25 cellular contexts compared by ENCODE assay signal in genomic region chr2:109244750-109245382, GRCh38.
DNase-seq lines count a peak whose midpoint lies in the region; ATAC-seq and TF ChIP-seq lines count a peak whose summit lies in the region.
"Had no signal": no experiment of that assay in that cellular context is flagged by ENCODE, and none has a peak within 500 bp of the region (broad histone marks: within the 10 kb centered on the region; RNA-seq: fewer than 3 reads in every experiment).

No MANE protein-coding gene starts in this region.

- CTCF ChIA-PET in activated CD4-positive, alpha-beta T cell treated with anti-CD3 and anti-CD28 coated beads for 36 hours (lab: Charles Lee): interaction anchor here (0.5 to 0.9 kb wide), 3 partner anchors 12 to 489 kb away, joined by 3 to 4 read pairs (median 3); no protein-coding TSS in a partner anchor
- CTCF ChIA-PET in SK-N-SH (lab: Yijun Ruan, JAX): no interaction called here

- H3K27me3 ChIP-seq in adrenal gland (no peaks in the 10 kb centered on the region), right atrium auricular region (no peaks in the 10 kb centered on the region), testis (no peaks in the 10 kb centered on the region), SK-N-SH (ENCODE audit: insufficient read depth) (no peaks in the 10 kb centered on the region), brain microvascular endothelial cell (replicated peaks) (no peaks in the 10 kb centered on the region)
- H3K27me3 ChIP-seq: left lung, SJSA1, stomach had no signal

- POLR2A ChIA-PET in activated CD4-positive, alpha-beta T cell treated with anti-CD3 and anti-CD28 coated beads for 36 hours (lab: Charles Lee): no interaction called here
- POLR2A ChIA-PET in SK-N-SH (lab: Yijun Ruan, JAX): no interaction called here

- no peak for ATAC-seq in activated CD4-positive, alpha-beta T cell treated with anti-CD3 and anti-CD28 coated beads for 36 hours
- ATAC-seq: activated naive CD4-positive, alpha-beta T cell treated with anti-CD3 and anti-CD28 coated beads, Interleukin-2, amount 50 U/mL, for 72 hours; foreskin keratinocyte; left lung; sciatic nerve had no signal

- H3K9me3 Mint-ChIP-seq in activated CD4-positive, alpha-beta T cell treated with anti-CD3 and anti-CD28 coated beads for 36 hours (ENCODE audit: low read depth): no peaks in the 10 kb centered on the region
- H3K9me3 Mint-ChIP-seq: activated naive CD4-positive, alpha-beta T cell treated with anti-CD3 and anti-CD28 coated beads, Interleukin-2, amount 50 U/mL, for 72 hours; immature natural killer cell; T-helper 1 cell treated with Interleukin-12 subunit alpha and Interleukin-12 subunit beta and Interleukin-4 antibody, amounts not matched to agents 30 μg/mL and 1 μg/mL, for 36 hours had no signal

- H3K4me1 Mint-ChIP-seq in activated CD4-positive, alpha-beta T cell treated with anti-CD3 and anti-CD28 coated beads for 36 hours: peaks cover 6% of the 10 kb centered on the region

- no peak for TF ChIP-seq EP300 in SK-N-SH (IDR thresholded peaks at IDR 0.05; ENCODE audit: borderline replicate concordance in 1 of 2, low read depth in 1 of 2, low read length in 1 of 2)

- peak overlapping the region in 4 of 5 donors; percentile 6 to 98 (median 68) for H3K27ac ChIP-seq in adrenal gland
- peak overlapping the region in 1 of 2 donors; percentile 35 for H3K27ac ChIP-seq in right atrium auricular region
- no peak overlapping the region for H3K27ac ChIP-seq in testis
- no peak overlapping the region for H3K27ac ChIP-seq in SK-N-SH (ENCODE audit: low read depth in 2 of 2, low read length in 1 of 2)
- no peak overlapping the region for H3K27ac ChIP-seq in brain microvascular endothelial cell
- H3K27ac ChIP-seq: foreskin keratinocyte, GM23248, left lung, parathyroid adenoma had no signal

- peak; percentile 12 for DNase-seq in activated T-cell treated with anti-CD3 and anti-CD28 coated beads, Interleukin-2, amount 50 U/mL, for 1 hour
- no peak for DNase-seq in activated T-cell treated with anti-CD3 and anti-CD28 coated beads for 4 hours
- DNase-seq in adrenal gland: peak in 6 of 7 donors; percentile 51 to 84 (median 68)
- peak; percentile 58 for DNase-seq in right atrium auricular region (ENCODE audit: low spot score)
- DNase-seq in testis: peak; percentile 48
- no peak for DNase-seq in activated CD4-positive, alpha-beta T cell treated with anti-CD3 and anti-CD28 coated beads for 36 hours
- no peak for DNase-seq in SK-N-SH
- DNase-seq in brain microvascular endothelial cell: no peak
- DNase-seq: activated CD4-positive, alpha-beta T cell treated with anti-CD3 and anti-CD28 coated beads for 4 hours; aorta; DMS53; foreskin keratinocyte; GM23248; immature natural killer cell; KBM-7; left lung; NCI-H146; NCI-H510A; stimulated activated CD4-positive, alpha-beta T cell treated with anti-CD3 and anti-CD28 coated beads, Interleukin-15, amount 100 ng/mL, for 24 hours; stomach had no signal

- H3F3A ChIP-seq in SK-N-SH (replicated peaks; ENCODE audit: insufficient read depth): peaks cover 16% of the 10 kb centered on the region

- H3K9ac ChIP-seq in SK-N-SH: no peak overlapping the region
- H3K9ac ChIP-seq: GM23248, parathyroid adenoma had no signal

- intact Hi-C loops in adrenal gland (cut with DNase I) (no loop called here), testis (cut with DNase I; ENCODE audit: low total_unique reads) (loop anchor here (10.0 kb wide), 1 partner anchor 70 kb away; no protein-coding TSS in a partner anchor)
- intact Hi-C loops in activated CD4-positive, alpha-beta T cell treated with anti-CD3 and anti-CD28 coated beads for 36 hours (cut with DNase I, micrococcal nuclease): no loop called here

- no peaks in the 10 kb centered on the region for H4K20me1 ChIP-seq in SK-N-SH (ENCODE audit: insufficient read depth)

- peaks cover 52 to 72% of the 10 kb centered on the region in 2 donors for H3K4me1 ChIP-seq in adrenal gland (replicated peaks in 1 of 2)
- peaks cover 0 to 74% of the 10 kb centered on the region in 2 donors for H3K4me1 ChIP-seq in right atrium auricular region
- peaks cover 33% of the 10 kb centered on the region for H3K4me1 ChIP-seq in testis
- peaks cover 19 to 24% of the 10 kb centered on the region in 2 experiments; a peak in 3 of 4 replicates for H3K4me1 ChIP-seq in SK-N-SH (ENCODE audit: control insufficient read depth in 1 of 2, insufficient read depth in 2 of 2, low read depth in 1 of 2, low read length in 1 of 2)

- H3K79me2 ChIP-seq in SK-N-SH (ENCODE audit: insufficient read depth): peaks cover 57% of the 10 kb centered on the region
- H3K79me2 ChIP-seq: parathyroid adenoma had no signal

- TF ChIP-seq POLR2A in adrenal gland (IDR thresholded peaks at IDR 0.05) (no peak), testis (IDR thresholded peaks at IDR 0.05) (no peak)

- TF ChIP-seq CTCF in adrenal gland (IDR thresholded peaks at IDR 0.05) (no peak), right atrium auricular region (IDR thresholded peaks at IDR 0.05) (no peak), testis (IDR thresholded peaks at IDR 0.05) (no peak), SK-N-SH (IDR thresholded peaks at IDR 0.05) (no peak), brain microvascular endothelial cell (IDR thresholded peaks at IDR 0.05; ENCODE audit: low read depth, low read length, missing control alignments) (no peak)

- no peak overlapping the region for H3K27ac Mint-ChIP-seq in activated CD4-positive, alpha-beta T cell treated with anti-CD3 and anti-CD28 coated beads for 36 hours
- H3K27ac Mint-ChIP-seq: activated naive CD4-positive, alpha-beta T cell treated with anti-CD3 and anti-CD28 coated beads, Interleukin-2, amount 50 U/mL, for 72 hours; immature natural killer cell; T-helper 1 cell treated with Interleukin-12 subunit alpha and Interleukin-12 subunit beta and Interleukin-4 antibody, amounts not matched to agents 30 μg/mL and 1 μg/mL, for 36 hours had no signal

- H3K9me3 ChIP-seq in adrenal gland (replicated peaks in 1 of 3) (no peaks in the 10 kb centered on the region), right atrium auricular region (no peaks in the 10 kb centered on the region), testis (no peaks in the 10 kb centered on the region), SK-N-SH (no peaks in the 10 kb centered on the region)
- H3K9me3 ChIP-seq: left lung, SJSA1, stomach had no signal

- no peak overlapping the region for H2AFZ ChIP-seq in SK-N-SH (ENCODE audit: low read depth)
- H2AFZ ChIP-seq: GM23248, parathyroid adenoma had no signal

- TF ChIP-seq RAD21 in SK-N-SH (IDR thresholded peaks at IDR 0.05; ENCODE audit: low read length): no peak

- 31 to 48% (median 37%) methylated on average over 3 to 4 of the region's 4 CpGs for WGBS in adrenal gland, 4 donors
- WGBS in testis, 2 donors: 30% methylated on average over 3 to 4 of the region's 4 CpGs
- 94% methylated on average over 2 of the region's 4 CpGs for whole genome bisulfite sequencing in SK-N-SH (ENCODE audit: low lambda C conversion rate)

- H3K4me2 ChIP-seq in SK-N-SH: no peak overlapping the region

- H3K4me3 ChIP-seq in adrenal gland: no peak overlapping the region
- no peak overlapping the region for H3K4me3 ChIP-seq in right atrium auricular region
- no peak overlapping the region for H3K4me3 ChIP-seq in testis
- no peak overlapping the region for H3K4me3 ChIP-seq in SK-N-SH (ENCODE audit: low read depth in 2 of 2, low read length in 1 of 2)
- H3K4me3 ChIP-seq in brain microvascular endothelial cell (ENCODE audit: low read depth, low read length): no peak overlapping the region
- H3K4me3 ChIP-seq: GM23248, left lung, SJSA1, stomach had no signal

- H3K27me3 Mint-ChIP-seq in activated CD4-positive, alpha-beta T cell treated with anti-CD3 and anti-CD28 coated beads for 36 hours: no peaks in the 10 kb centered on the region

- H3K36me3 ChIP-seq in adrenal gland (replicated peaks in 1 of 2) (no peaks in the 10 kb centered on the region), right atrium auricular region (no peaks in the 10 kb centered on the region), testis (ENCODE audit: low read depth, missing control alignments) (no peaks in the 10 kb centered on the region), SK-N-SH (replicated peaks in 1 of 2; ENCODE audit: control insufficient read depth in 1 of 2, insufficient read depth in 2 of 2, low read length in 1 of 2) (no peaks in the 10 kb centered on the region), brain microvascular endothelial cell (replicated peaks) (no peaks in the 10 kb centered on the region)
- H3K36me3 ChIP-seq: left lung, SJSA1, stomach had no signal

- H3K9me2 ChIP-seq in SK-N-SH: no peaks in the 10 kb centered on the region

- no peaks in the 10 kb centered on the region for H3K36me3 Mint-ChIP-seq in activated CD4-positive, alpha-beta T cell treated with anti-CD3 and anti-CD28 coated beads for 36 hours (ENCODE audit: low read depth)
- H3K36me3 Mint-ChIP-seq: activated naive CD4-positive, alpha-beta T cell treated with anti-CD3 and anti-CD28 coated beads, Interleukin-2, amount 50 U/mL, for 72 hours had no signal

- in situ Hi-C loops in brain microvascular endothelial cell (cut with HindIII; ENCODE audit: low pct_ligation_motif_present, low sequenced_read_pairs): no loop called here

- no peak overlapping the region for H3K4me3 Mint-ChIP-seq in activated CD4-positive, alpha-beta T cell treated with anti-CD3 and anti-CD28 coated beads for 36 hours
- H3K4me3 Mint-ChIP-seq: immature natural killer cell; T-helper 1 cell treated with Interleukin-12 subunit alpha and Interleukin-12 subunit beta and Interleukin-4 antibody, amounts not matched to agents 30 μg/mL and 1 μg/mL, for 36 hours had no signal

TF ChIP-seq in SK-N-SH, 30 proteins besides CTCF, POLR2A, EP300 and RAD21:
- TF ChIP-seq NFIC (IDR thresholded peaks at IDR 0.05; ENCODE audit: borderline replicate concordance) (no peak), USF1 (IDR thresholded peaks at IDR 0.05; ENCODE audit: borderline replicate concordance, low read depth) (no peak), RFX5 (IDR thresholded peaks at IDR 0.05; ENCODE audit: low read length) (no peak), GATA2 (CRISPR knock-in tag; IDR thresholded peaks at IDR 0.05) (no peak)

Comparison
In these comparisons a context has a peak if more than half of its experiments do, and no peak if none do; other contexts are left out.
1. DNase-seq: peak in activated T-cell treated with anti-CD3 and anti-CD28 coated beads, Interleukin-2, amount 50 U/mL, for 1 hour (single experiment), adrenal gland (6 of 7), right atrium auricular region (single experiment) and testis (single experiment); none in activated T-cell treated with anti-CD3 and anti-CD28 coated beads for 4 hours (single experiment), activated CD4-positive, alpha-beta T cell treated with anti-CD3 and anti-CD28 coated beads for 36 hours (single experiment), SK-N-SH (single experiment) and brain microvascular endothelial cell (single experiment).
2. H3K27ac ChIP-seq: peak in adrenal gland (4 of 5); none in testis (0 of 2), SK-N-SH (0 of 2) and brain microvascular endothelial cell (single experiment).